In genomic region chr21:15444118-15444960, GRCh38 we compare ENCODE assay signal across 18 cellular contexts.
DNase-seq lines count a peak whose midpoint lies in the region; ATAC-seq and TF ChIP-seq lines count a peak whose summit lies in the region.
"Had no signal": no experiment of that assay in that cellular context is flagged by ENCODE, and none has a peak within 500 bp of the region (broad histone marks: within the 10 kb centered on the region; RNA-seq: fewer than 3 reads in every experiment).

No MANE protein-coding gene starts in this region.

- TF ChIP-seq CTCF in GM23338 (conservative IDR thresholded peaks at IDR 0.05; ENCODE audit: low read depth in 2 of 2), result no peak
- TF ChIP-seq CTCF in adrenal gland (IDR thresholded peaks at IDR 0.05), result peak in 1 of 6 experiments; percentile 8
- no peak for TF ChIP-seq CTCF in WERI-Rb-1 (IDR thresholded peaks at IDR 0.05; ENCODE audit: low read depth, low read length)

- ATAC-seq in GM23338, result peak; percentile 67
- ATAC-seq in sciatic nerve, result peak; percentile 49
- ATAC-seq in HG02870 (IDR thresholded peaks at IDR 0.05; ENCODE audit: unreplicated experiment), result no peak
- no peak for ATAC-seq in GM18909 (IDR thresholded peaks at IDR 0.05; ENCODE audit: poor library complexity, unreplicated experiment)

- H3K27ac Mint-ChIP-seq in GM23338, result peak overlapping the region; percentile 23; the same call in 1 of the 2 replicates

- no peak overlapping the region for H2AFZ ChIP-seq in GM23338

- TF ChIP-seq POLR2A in adrenal gland (IDR thresholded peaks at IDR 0.05), result no peak

- H4K20me1 ChIP-seq in GM23338 (replicated peaks; ENCODE audit: insufficient read depth), result no peaks in the 10 kb centered on the region

- H3K27me3 Mint-ChIP-seq in GM23338 (ENCODE audit: insufficient read depth, low read depth, poor library complexity), result peaks cover 9% of the 10 kb centered on the region
- H3K27me3 Mint-ChIP-seq: stimulated activated naive B cell treated with anti-CD40 and anti-IgM and Interleukin-4, amounts not matched to agents 10 μg/mL and 1 μg/mL and 100 μg/mL, for 72 hours had no signal

- peaks cover 27% of the 10 kb centered on the region for H3K9me3 Mint-ChIP-seq in GM23338

- H3K27ac ChIP-seq in GM23338 (ENCODE audit: low read depth), result peak overlapping the region; percentile 1; the same call in 1 of the 2 replicates
- peak overlapping the region in 3 of 5 donors; percentile 14 to 55 (median 24) for H3K27ac ChIP-seq in adrenal gland
- no peak overlapping the region for H3K27ac ChIP-seq in WERI-Rb-1
- H3K27ac ChIP-seq: Peyer's patch had no signal

- no peak overlapping the region for H3K4me3 Mint-ChIP-seq in GM23338

- H3K79me2 ChIP-seq in GM23338 (replicated peaks; ENCODE audit: insufficient read depth), result no peaks in the 10 kb centered on the region

- H3K4me3 ChIP-seq in GM23338, result no peak overlapping the region
- H3K4me3 ChIP-seq in adrenal gland, result peak overlapping the region in 1 of 4 donors; percentile 4
- H3K4me3 ChIP-seq in WERI-Rb-1 (ENCODE audit: low read depth, low read length), result no peak overlapping the region
- H3K4me3 ChIP-seq: GM12878, Peyer's patch, uterus had no signal

- peaks cover 7% of the 10 kb centered on the region; the same call in 1 of the 2 replicates for H3K9me2 ChIP-seq in GM23338 (ENCODE audit: insufficient read depth)

- no peaks in the 10 kb centered on the region for H3K36me3 ChIP-seq in GM23338 (ENCODE audit: insufficient read depth)
- no peaks in the 10 kb centered on the region for H3K36me3 ChIP-seq in adrenal gland (replicated peaks in 1 of 2)
- H3K36me3 ChIP-seq in WERI-Rb-1, result no peaks in the 10 kb centered on the region
- H3K36me3 ChIP-seq: neutrophil, Peyer's patch, uterus had no signal

- H3K4me1 ChIP-seq in GM23338 (ENCODE audit: insufficient read depth) (peaks cover 22% of the 10 kb centered on the region), adrenal gland (replicated peaks in 1 of 2) (peaks cover 20 to 34% of the 10 kb centered on the region in 2 donors)
- H3K4me1 ChIP-seq: Peyer's patch, uterus had no signal

- H3K9me3 ChIP-seq in adrenal gland (replicated peaks in 1 of 3) (no peaks in the 10 kb centered on the region), WERI-Rb-1 (ENCODE audit: severe bottlenecking) (peaks cover 2% of the 10 kb centered on the region)
- H3K9me3 ChIP-seq: neutrophil, Peyer's patch, uterus had no signal

- H3K36me3 Mint-ChIP-seq in GM23338 (ENCODE audit: low read depth), result peaks cover 26% of the 10 kb centered on the region

- 23 to 35% (median 28%) methylated on average over 6 to 7 of the region's 7 CpGs for WGBS in adrenal gland, 4 donors

- no peaks in the 10 kb centered on the region for H3F3A ChIP-seq in GM23338 (replicated peaks; ENCODE audit: low read depth)

- H3K4me2 ChIP-seq in GM23338, result peak overlapping the region; percentile 24

- H3K4me1 Mint-ChIP-seq in GM23338, result peaks cover 54% of the 10 kb centered on the region

- intact Hi-C loops in adrenal gland (cut with DNase I) (no loop called here), sciatic nerve (cut with DNase I) (no loop called here)

- H3K27me3 ChIP-seq in GM23338 (ENCODE audit: insufficient read depth), result no peaks in the 10 kb centered on the region
- H3K27me3 ChIP-seq in adrenal gland, result no peaks in the 10 kb centered on the region
- H3K27me3 ChIP-seq in WERI-Rb-1 (ENCODE audit: insufficient read depth, low read depth, severe bottlenecking), result no peaks in the 10 kb centered on the region
- H3K27me3 ChIP-seq: neutrophil, Peyer's patch, uterus had no signal

- DNase-seq in GM23338 (ENCODE audit: low spot score), result peak; percentile 67
- DNase-seq in adrenal gland, result peak; percentile 25 to 75 (median 60)
- peak; percentile 36 for DNase-seq in kidney glomerular epithelial cell (lab: John Stamatoyannopoulos, UW)
- DNase-seq in sciatic nerve (ENCODE audit: low spot score), result no peak
- no peak for DNase-seq in WERI-Rb-1
- no peak for DNase-seq in NCI-H510A treated with DMSO at 0.1 percent for 48 hours (lab: John Stamatoyannopoulos, UW)
- DNase-seq: activated naive CD4-positive, alpha-beta T cell; C1 segment of cervical spinal cord; NCI-H187 treated with DMSO at 0.1 percent for 48 hours; NCI-H774; Peyer's patch; small intestine; uterus had no signal

TF ChIP-seq in GM23338, 12 proteins besides CTCF, POLR2A, EP300 and RAD21:
- TF ChIP-seq JUNB (IDR thresholded peaks at IDR 0.05; ENCODE audit: unreplicated experiment), result no peak
- peak; percentile 72 for TF ChIP-seq ZNF462 (CRISPR knock-in tag; IDR thresholded peaks at IDR 0.05)

Comparison
In these comparisons a context has a peak if more than half of its experiments do, and no peak if none do; other contexts are left out.
1. ATAC-seq: peak in GM23338 (single experiment) and sciatic nerve (single experiment); none in HG02870 (single experiment) and GM18909 (single experiment).
2. DNase-seq: peak in GM23338 (single experiment), adrenal gland (7 of 7) and kidney glomerular epithelial cell (single experiment); none in sciatic nerve (single experiment), WERI-Rb-1 (single experiment) and NCI-H510A treated with DMSO at 0.1 percent for 48 hours (single experiment).